8 cellular contexts compared by ENCODE assay signal in genomic region chr7:76130661-76131060, GRCh38.
DNase-seq lines count a peak whose midpoint lies in the region; ATAC-seq and TF ChIP-seq lines count a peak whose summit lies in the region.
"Not testable (repeated sequence)": the region's sequence is repeated elsewhere in the genome, so short reads cannot be mapped to it uniquely, and the experiment has no call there.

No MANE protein-coding gene starts in this region.

- intact Hi-C loops in PC-3 (cut with micrococcal nuclease), result loop anchor here (1.0 to 5.0 kb wide), 3 partner anchors 43 to 82 kb away; partner anchors contain the start of gene MDH2

- BruUV-seq in PC-3 (replicated peaks; lab: Mats Ljungman, UMichigan), result not testable (repeated sequence)

- not testable (repeated sequence) for H3K4me2 ChIP-seq in PC-3 (ENCODE audit: low read length)

- H3K4me1 Mint-ChIP-seq in activated T-cell treated with anti-CD3 and anti-CD28 coated beads, Interleukin-2, amount 50 U/mL, for 72 hours (ENCODE audit: low read depth), result peaks cover 18% of the 10 kb centered on the region
- not testable (repeated sequence) for H3K4me1 Mint-ChIP-seq in endodermal cell

- DNase-seq in BE2C; activated T-cell treated with anti-CD3 and anti-CD28 coated beads, Interleukin-2, amount 50 U/mL, for 72 hours; endodermal cell: not testable (repeated sequence)
- DNase-seq in MG63, result peak; percentile 34
- DNase-seq in PC-3, result peak; percentile 68
- DNase-seq in iris pigment epithelial cell (ENCODE audit: low read depth), result peak; percentile 57
- peak; percentile 57 for DNase-seq in renal cortical epithelial cell (ENCODE audit: low read depth)

- not testable (repeated sequence) for H3F3A ChIP-seq in PC-3 (ENCODE audit: low read length, unreplicated experiment)

- TF ChIP-seq CTCF in BE2C (IDR thresholded peaks at IDR 0.05; ENCODE audit: low read depth, low read length) (peak; percentile 48), GM12875 (IDR thresholded peaks at IDR 0.05; ENCODE audit: borderline replicate concordance, insufficient read depth, low read depth, low read length) (peak; percentile 24; the same call in 1 of the 2 replicates), PC-3 (conservative IDR thresholded peaks at IDR 0.05; ENCODE audit: low read depth, low read length) (peak; percentile 64), endodermal cell (conservative IDR thresholded peaks at IDR 0.05) (peak; percentile 67)

- not testable (repeated sequence) for H3K4me1 ChIP-seq in BE2C; PC-3 (ENCODE audit: insufficient read depth, low read length); endodermal cell (ENCODE audit: control insufficient read depth, insufficient read depth, low read length)

- not testable (repeated sequence) for H3K4me3 Mint-ChIP-seq in activated T-cell treated with anti-CD3 and anti-CD28 coated beads, Interleukin-2, amount 50 U/mL, for 72 hours; endodermal cell

- CTCF ChIA-PET in PC-3 (lab: Charles Lee), result interaction anchor here (1.0 to 2.2 kb wide), 3 partner anchors 61 to 110 kb away, joined by 3 to 18 read pairs (median 5); partner anchors contain the start of genes MDH2 and STYXL1

- H3K9me3 Mint-ChIP-seq in activated T-cell treated with anti-CD3 and anti-CD28 coated beads, Interleukin-2, amount 50 U/mL, for 72 hours; endodermal cell: not testable (repeated sequence)

- H3K27ac Mint-ChIP-seq in activated T-cell treated with anti-CD3 and anti-CD28 coated beads, Interleukin-2, amount 50 U/mL, for 72 hours; endodermal cell: not testable (repeated sequence)

- not testable (repeated sequence) for H3K79me2 ChIP-seq in PC-3 (ENCODE audit: low read length)

- H2AFZ ChIP-seq in PC-3 (ENCODE audit: low read length), result not testable (repeated sequence)

- POLR2A ChIA-PET in PC-3 (lab: Charles Lee; ENCODE audit: unreplicated experiment), result not testable (repeated sequence)

- H3K27me3 Mint-ChIP-seq in activated T-cell treated with anti-CD3 and anti-CD28 coated beads, Interleukin-2, amount 50 U/mL, for 72 hours (ENCODE audit: low read depth); endodermal cell (ENCODE audit: insufficient read depth): not testable (repeated sequence)

- peak; percentile 97 for ATAC-seq in PC-3
- peak; percentile 66 to 80 for ATAC-seq in activated T-cell treated with anti-CD3 and anti-CD28 coated beads, Interleukin-2, amount 50 U/mL, for 72 hours (replicated peaks in 1 of 2)

- H3K9me3 ChIP-seq in BE2C; MG63; PC-3 (ENCODE audit: low read length); endodermal cell (ENCODE audit: control insufficient read depth, low read length): not testable (repeated sequence)

- H3K9me2 ChIP-seq in PC-3 (replicated peaks; ENCODE audit: low read length), result not testable (repeated sequence)

- not testable (repeated sequence) for H3K27me3 ChIP-seq in BE2C; MG63; PC-3 (ENCODE audit: low read length); endodermal cell (ENCODE audit: control insufficient read depth, insufficient read depth, low read length, poor library complexity, severe bottlenecking)

- H4K20me1 ChIP-seq in PC-3 (ENCODE audit: low read length), result not testable (repeated sequence)

- H3K27ac ChIP-seq in PC-3 (ENCODE audit: low read length); endodermal cell (ENCODE audit: low read depth, low read length): not testable (repeated sequence)

- not testable (repeated sequence) for H3K4me3 ChIP-seq in BE2C (ENCODE audit: low read depth, low read length); GM12875 (ENCODE audit: low read depth, low read length); MG63; PC-3 (ENCODE audit: low read length); endodermal cell (ENCODE audit: low read length)

- not testable (repeated sequence) for H3K36me3 Mint-ChIP-seq in activated T-cell treated with anti-CD3 and anti-CD28 coated beads, Interleukin-2, amount 50 U/mL, for 72 hours (ENCODE audit: insufficient read depth in 2 of 2); endodermal cell (ENCODE audit: low read depth)

- H3K9ac ChIP-seq in PC-3 (ENCODE audit: low read length); endodermal cell (ENCODE audit: extremely low read depth, low read length, poor library complexity, severe bottlenecking): not testable (repeated sequence)

- H3K36me3 ChIP-seq in BE2C; MG63; PC-3 (ENCODE audit: low read depth, low read length); endodermal cell (ENCODE audit: control insufficient read depth, insufficient read depth, low read length): not testable (repeated sequence)
